ENCODE assay signal across 1 cellular context in genomic region chr22:49951001-49951677, GRCh38.
TF ChIP-seq lines count a peak whose summit lies in the region.

No MANE protein-coding gene starts in this region.

TF ChIP-seq in HepG2, 621 proteins besides CTCF, POLR2A, EP300 and RAD21 (continued from another document and continues in another):
- TF ChIP-seq NFAT5 (CRISPR knock-in tag; IDR thresholded peaks at IDR 0.05) (no peak), RBM22 (optimal IDR thresholded peaks at IDR 0.05; ENCODE audit: low read length) (no peak), ZNF343 (CRISPR knock-in tag; IDR thresholded peaks at IDR 0.05) (no peak), ZNF34 (CRISPR knock-in tag; IDR thresholded peaks at IDR 0.05; ENCODE audit: borderline replicate concordance) (no peak), FOXO4 (CRISPR knock-in tag; conservative IDR thresholded peaks at IDR 0.05) (no peak), ZNF136 (CRISPR knock-in tag; IDR thresholded peaks at IDR 0.05; ENCODE audit: low read depth) (no peak), ZNF557 (CRISPR knock-in tag; IDR thresholded peaks at IDR 0.05) (no peak), ARHGAP35 (CRISPR knock-in tag; IDR thresholded peaks at IDR 0.05; ENCODE audit: borderline replicate concordance) (no peak), ZXDC (CRISPR knock-in tag; IDR thresholded peaks at IDR 0.05) (no peak), BORCS8-MEF2B (CRISPR knock-in tag; IDR thresholded peaks at IDR 0.05) (no peak), PPARG (CRISPR knock-in tag; conservative IDR thresholded peaks at IDR 0.05) (no peak), ZFP36L2 (CRISPR knock-in tag; IDR thresholded peaks at IDR 0.05) (no peak), SMAD3 (CRISPR knock-in tag; IDR thresholded peaks at IDR 0.05) (no peak), SMAD9 (CRISPR knock-in tag; IDR thresholded peaks at IDR 0.05) (no peak), HCFC1 (IDR thresholded peaks at IDR 0.05; ENCODE audit: low read depth, low read length) (no peak), SCMH1 (CRISPR knock-in tag; IDR thresholded peaks at IDR 0.05; ENCODE audit: borderline replicate concordance) (no peak), ZNF572 (CRISPR knock-in tag; IDR thresholded peaks at IDR 0.05) (no peak), PRDM10 (CRISPR knock-in tag; IDR thresholded peaks at IDR 0.05; ENCODE audit: low read depth) (no peak), HINFP (CRISPR knock-in tag; IDR thresholded peaks at IDR 0.05; ENCODE audit: low read depth) (no peak), ETS1 (CRISPR knock-in tag; IDR thresholded peaks at IDR 0.05) (no peak), MXI1 (IDR thresholded peaks at IDR 0.05; ENCODE audit: borderline replicate concordance, low read depth, low read length) (no peak), NR2F2 (IDR thresholded peaks at IDR 0.05; ENCODE audit: borderline replicate concordance, low read depth) (no peak), RXRA (CRISPR knock-in tag; IDR thresholded peaks at IDR 0.05) (peak; percentile 26; the same call in 1 of the 2 replicates), ZNF574 (CRISPR knock-in tag; IDR thresholded peaks at IDR 0.05) (no peak), KDM1A (CRISPR knock-in tag; IDR thresholded peaks at IDR 0.05) (no peak), ZNF674 (CRISPR knock-in tag; IDR thresholded peaks at IDR 0.05; ENCODE audit: low read depth) (no peak), MXD4 (CRISPR knock-in tag; IDR thresholded peaks at IDR 0.05) (no peak), ZNF501 (CRISPR knock-in tag; IDR thresholded peaks at IDR 0.05) (peak; percentile 19; the same call in 1 of the 2 replicates), ZBTB21 (CRISPR knock-in tag; IDR thresholded peaks at IDR 0.05) (no peak), NFE2 (CRISPR knock-in tag; IDR thresholded peaks at IDR 0.05) (no peak), ZSCAN31 (CRISPR knock-in tag; IDR thresholded peaks at IDR 0.05; ENCODE audit: low read depth) (peak; percentile 60; the same call in 1 of the 2 replicates), ADNP (CRISPR knock-in tag; IDR thresholded peaks at IDR 0.05) (no peak), ZNF891 (CRISPR knock-in tag; IDR thresholded peaks at IDR 0.05) (no peak; the same call in 1 of the 2 replicates), HDAC1 (CRISPR knock-in tag; IDR thresholded peaks at IDR 0.05) (peak; percentile 50; the same call in 1 of the 2 replicates), DPF2 (CRISPR knock-in tag; IDR thresholded peaks at IDR 0.05; ENCODE audit: borderline replicate concordance, low read depth) (no peak), HOXA9 (CRISPR knock-in tag; IDR thresholded peaks at IDR 0.05; ENCODE audit: borderline replicate concordance) (no peak), HOXA3 (CRISPR knock-in tag; IDR thresholded peaks at IDR 0.05) (no peak; the same call in 1 of the 2 replicates), ZNF513 (CRISPR knock-in tag; conservative IDR thresholded peaks at IDR 0.05) (no peak), ATF7 (IDR thresholded peaks at IDR 0.05) (no peak), ATF7 (CRISPR knock-in tag; IDR thresholded peaks at IDR 0.05) (no peak), TIGD3 (CRISPR knock-in tag; IDR thresholded peaks at IDR 0.05; ENCODE audit: borderline replicate concordance) (no peak)
